1 cellular context compared by ENCODE assay signal in the genomic region with DNA sequence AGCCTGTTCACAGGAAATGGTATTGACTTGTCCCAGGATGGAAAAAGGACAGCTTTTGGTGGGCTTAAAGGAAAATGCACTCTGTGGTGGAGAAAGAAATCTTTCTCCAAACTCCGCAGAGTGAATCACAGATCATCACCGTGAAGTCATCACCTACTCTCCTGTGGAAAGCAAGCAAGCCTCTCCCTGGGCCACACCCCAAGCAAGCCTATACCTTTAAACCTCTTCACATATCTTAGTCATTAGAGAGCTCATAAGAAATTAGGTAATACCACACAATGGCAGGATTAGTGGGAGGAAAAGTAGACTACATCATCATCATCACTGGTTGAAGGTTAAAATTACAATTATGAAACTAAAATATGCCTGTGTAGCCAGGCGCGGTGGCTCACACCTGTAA.
TF ChIP-seq lines count a peak whose summit lies in the region.

No MANE protein-coding gene starts in this region.

TF ChIP-seq in H1, 55 proteins besides CTCF, POLR2A, EP300 and RAD21:
- TF ChIP-seq KDM4A (IDR thresholded peaks at IDR 0.05; ENCODE audit: low read depth, low read length, severe bottlenecking), result no peak
- no peak for TF ChIP-seq CBX5 (IDR thresholded peaks at IDR 0.05; ENCODE audit: low read depth, low read length)
- no peak for TF ChIP-seq KDM5A (IDR thresholded peaks at IDR 0.05; ENCODE audit: low read length)
- TF ChIP-seq EZH2 (IDR thresholded peaks at IDR 0.05; ENCODE audit: low read depth, low read length, severe bottlenecking), result no peak
- no peak for TF ChIP-seq JUN (IDR thresholded peaks at IDR 0.05; ENCODE audit: low read depth, low read length)
- no peak for TF ChIP-seq SIN3A (conservative IDR thresholded peaks at IDR 0.05 in 1 of 2, IDR thresholded peaks at IDR 0.05 in 1 of 2; ENCODE audit: low read depth in 1 of 2, low read length in 2 of 2)
- TF ChIP-seq ZNF274 (IDR thresholded peaks at IDR 0.05; ENCODE audit: borderline replicate concordance, extremely low read depth, low read length), result no peak
